1 cellular context compared by ENCODE assay signal in the genomic region with DNA sequence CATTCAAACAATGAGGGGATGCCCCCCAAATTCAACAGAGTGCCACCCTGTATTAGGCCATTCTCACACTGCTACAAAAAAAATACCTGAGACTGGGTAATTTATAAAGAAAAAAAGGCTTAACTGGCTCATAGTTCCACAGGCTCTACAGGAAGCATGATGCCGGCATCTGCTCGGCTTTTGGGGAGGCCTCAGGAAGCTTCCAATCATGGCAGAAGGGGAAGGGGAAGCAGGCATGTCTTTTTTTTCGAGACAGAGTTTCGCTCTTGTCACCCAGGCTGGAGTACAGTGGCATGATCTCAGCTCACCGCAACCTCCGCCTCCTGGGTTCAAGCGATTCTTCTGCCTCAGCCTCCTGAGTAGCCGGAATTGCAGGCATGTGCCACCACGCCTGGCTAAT.
TF ChIP-seq lines count a peak whose summit lies in the region.

No MANE protein-coding gene starts in this region.

TF ChIP-seq in K562, 482 proteins besides CTCF, POLR2A, EP300 and RAD21:
- TF ChIP-seq TRIM28 (IDR thresholded peaks at IDR 0.05) = peak; percentile 59; the same call in 1 of the 2 replicates
- TF ChIP-seq ZNF316 (IDR thresholded peaks at IDR 0.05) = peak; percentile 79
- TF ChIP-seq, protein P1, sequence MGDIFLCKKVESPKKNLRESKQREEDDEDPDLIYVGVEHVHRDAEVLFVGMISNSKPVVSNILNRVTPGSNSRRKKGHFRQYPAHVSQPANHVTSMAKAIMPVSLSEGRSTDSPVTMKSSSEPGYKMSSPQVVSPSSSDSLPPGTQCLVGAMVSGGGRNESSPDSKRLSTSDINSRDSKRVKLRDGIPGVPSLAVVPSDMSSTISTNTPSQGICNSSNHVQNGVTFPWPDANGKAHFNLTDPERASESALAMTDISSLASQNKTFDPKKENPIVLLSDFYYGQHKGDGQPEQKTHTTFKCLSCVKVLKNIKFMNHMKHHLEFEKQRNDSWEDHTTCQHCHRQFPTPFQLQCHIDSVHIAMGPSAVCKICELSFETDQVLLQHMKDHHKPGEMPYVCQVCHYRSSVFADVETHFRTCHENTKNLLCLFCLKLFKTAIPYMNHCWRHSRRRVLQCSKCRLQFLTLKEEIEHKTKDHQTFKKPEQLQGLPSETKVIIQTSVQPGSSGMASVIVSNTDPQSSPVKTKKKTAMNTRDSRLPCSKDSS (IDR thresholded peaks at IDR 0.05; ENCODE audit: low read depth, partially characterized antibody) = peak; percentile 60
